ENCODE assay signal across 1 cellular context in the genomic region with DNA sequence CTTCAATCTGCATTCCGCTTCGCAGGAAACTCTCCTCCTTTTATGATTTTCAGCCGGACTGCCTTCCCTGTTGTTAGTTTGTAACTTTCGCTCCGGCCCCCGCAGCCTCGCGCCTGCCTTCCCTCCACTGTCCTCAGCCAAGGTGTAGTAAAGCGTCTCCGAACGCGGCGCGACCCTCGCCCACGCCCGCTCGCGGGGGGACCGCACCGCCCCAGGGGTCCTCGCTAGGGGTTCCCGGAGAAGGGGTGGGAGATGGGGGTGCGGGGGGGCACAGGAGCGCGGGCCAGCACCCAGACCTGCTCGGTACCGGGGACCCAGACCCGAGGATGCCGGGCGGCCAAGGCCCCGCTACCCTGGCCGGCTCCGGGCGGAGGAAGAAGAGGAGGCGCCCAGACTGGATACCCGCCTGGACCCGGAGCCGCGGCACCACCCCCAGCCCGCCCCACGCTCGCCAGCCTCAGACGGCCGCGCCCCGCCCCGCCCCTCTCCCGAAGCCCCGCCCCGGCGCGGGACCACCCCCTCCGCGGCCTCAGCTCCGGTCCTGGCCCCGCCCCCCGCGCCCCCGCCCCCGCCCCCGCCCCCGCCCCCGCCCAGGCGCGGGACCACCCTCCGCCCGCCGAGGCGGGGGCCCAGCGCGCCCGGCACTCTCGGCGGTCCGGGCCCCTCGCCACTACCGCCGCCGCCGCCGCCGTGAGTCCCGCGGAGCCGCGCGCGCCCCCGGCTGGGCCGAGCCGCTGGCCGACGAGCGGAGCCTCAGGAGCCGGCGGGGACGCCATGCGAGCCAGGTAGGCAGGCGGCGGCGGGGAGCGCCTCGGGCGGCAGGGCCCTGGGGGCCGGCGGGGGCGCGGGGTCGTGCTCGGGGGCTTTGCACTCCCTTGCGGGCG.
TF ChIP-seq lines count a peak whose summit lies in the region.

A gene with protein sequence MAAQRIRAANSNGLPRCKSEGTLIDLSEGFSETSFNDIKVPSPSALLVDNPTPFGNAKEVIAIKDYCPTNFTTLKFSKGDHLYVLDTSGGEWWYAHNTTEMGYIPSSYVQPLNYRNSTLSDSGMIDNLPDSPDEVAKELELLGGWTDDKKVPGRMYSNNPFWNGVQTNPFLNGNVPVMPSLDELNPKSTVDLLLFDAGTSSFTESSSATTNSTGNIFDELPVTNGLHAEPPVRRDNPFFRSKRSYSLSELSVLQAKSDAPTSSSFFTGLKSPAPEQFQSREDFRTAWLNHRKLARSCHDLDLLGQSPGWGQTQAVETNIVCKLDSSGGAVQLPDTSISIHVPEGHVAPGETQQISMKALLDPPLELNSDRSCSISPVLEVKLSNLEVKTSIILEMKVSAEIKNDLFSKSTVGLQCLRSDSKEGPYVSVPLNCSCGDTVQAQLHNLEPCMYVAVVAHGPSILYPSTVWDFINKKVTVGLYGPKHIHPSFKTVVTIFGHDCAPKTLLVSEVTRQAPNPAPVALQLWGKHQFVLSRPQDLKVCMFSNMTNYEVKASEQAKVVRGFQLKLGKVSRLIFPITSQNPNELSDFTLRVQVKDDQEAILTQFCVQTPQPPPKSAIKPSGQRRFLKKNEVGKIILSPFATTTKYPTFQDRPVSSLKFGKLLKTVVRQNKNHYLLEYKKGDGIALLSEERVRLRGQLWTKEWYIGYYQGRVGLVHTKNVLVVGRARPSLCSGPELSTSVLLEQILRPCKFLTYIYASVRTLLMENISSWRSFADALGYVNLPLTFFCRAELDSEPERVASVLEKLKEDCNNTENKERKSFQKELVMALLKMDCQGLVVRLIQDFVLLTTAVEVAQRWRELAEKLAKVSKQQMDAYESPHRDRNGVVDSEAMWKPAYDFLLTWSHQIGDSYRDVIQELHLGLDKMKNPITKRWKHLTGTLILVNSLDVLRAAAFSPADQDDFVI (plus strand): TSS at position 632 of the 884 bp plus-strand sequence. CDS start 82,986 bp downstream, outside the sequence.

TF ChIP-seq in HepG2, 621 proteins besides CTCF, POLR2A, EP300 and RAD21 (continued from another document):
- TF ChIP-seq AHDC1 (CRISPR knock-in tag; IDR thresholded peaks at IDR 0.05; ENCODE audit: borderline replicate concordance) (no peak), FOXJ3 (CRISPR knock-in tag; IDR thresholded peaks at IDR 0.05; ENCODE audit: borderline replicate concordance) (no peak), GTF3A (CRISPR knock-in tag; conservative IDR thresholded peaks at IDR 0.05) (no peak), FOSL1 (CRISPR knock-in tag; IDR thresholded peaks at IDR 0.05; ENCODE audit: borderline replicate concordance) (no peak), SRSF1 (optimal IDR thresholded peaks at IDR 0.05; ENCODE audit: low read depth, low read length) (peak; percentile 66), ZNF564 (CRISPR knock-in tag; IDR thresholded peaks at IDR 0.05) (no peak), RELA (CRISPR knock-in tag; IDR thresholded peaks at IDR 0.05) (no peak), NFRKB (IDR thresholded peaks at IDR 0.05) (no peak), ZNF776 (CRISPR knock-in tag; IDR thresholded peaks at IDR 0.05) (no peak), SRSF4 (IDR thresholded peaks at IDR 0.05; ENCODE audit: low read depth, low read length, poor library complexity, severe bottlenecking) (no peak), NR2F2 (IDR thresholded peaks at IDR 0.05; ENCODE audit: borderline replicate concordance, low read depth) (no peak), ZNF660 (CRISPR knock-in tag; IDR thresholded peaks at IDR 0.05; ENCODE audit: borderline replicate concordance, low read depth) (no peak), KLF15 (CRISPR knock-in tag; IDR thresholded peaks at IDR 0.05; ENCODE audit: borderline replicate concordance) (no peak), PATZ1 (CRISPR knock-in tag; IDR thresholded peaks at IDR 0.05) (peak; percentile 44), ZMYM3 (CRISPR knock-in tag; IDR thresholded peaks at IDR 0.05) (no peak), ZNF724P (CRISPR knock-in tag; IDR thresholded peaks at IDR 0.05; ENCODE audit: borderline replicate concordance) (no peak; the same call in 1 of the 2 replicates), YY1 (IDR thresholded peaks at IDR 0.05; ENCODE audit: insufficient read depth, insufficient replicate concordance, low read depth, low read length) (peak; percentile 72), ZNF672 (CRISPR knock-in tag; IDR thresholded peaks at IDR 0.05) (0 out of 2 replicates have a peak, but pooled peaks have one; percentile 36), ZNF30 (CRISPR knock-in tag; IDR thresholded peaks at IDR 0.05) (no peak), HOXA9 (CRISPR knock-in tag; IDR thresholded peaks at IDR 0.05; ENCODE audit: borderline replicate concordance) (no peak), ZNF883 (CRISPR knock-in tag; IDR thresholded peaks at IDR 0.05; ENCODE audit: not compliant biosample characterization) (no peak)
- TF ChIP-seq, protein P1, sequence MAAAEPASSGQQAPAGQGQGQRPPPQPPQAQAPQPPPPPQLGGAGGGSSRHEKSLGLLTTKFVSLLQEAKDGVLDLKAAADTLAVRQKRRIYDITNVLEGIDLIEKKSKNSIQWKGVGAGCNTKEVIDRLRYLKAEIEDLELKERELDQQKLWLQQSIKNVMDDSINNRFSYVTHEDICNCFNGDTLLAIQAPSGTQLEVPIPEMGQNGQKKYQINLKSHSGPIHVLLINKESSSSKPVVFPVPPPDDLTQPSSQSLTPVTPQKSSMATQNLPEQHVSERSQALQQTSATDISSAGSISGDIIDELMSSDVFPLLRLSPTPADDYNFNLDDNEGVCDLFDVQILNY (CRISPR knock-in tag; conservative IDR thresholded peaks at IDR 0.05): no peak
TF ChIP-seq in HepG2: peak in this region for 24.
